In the genomic region with DNA sequence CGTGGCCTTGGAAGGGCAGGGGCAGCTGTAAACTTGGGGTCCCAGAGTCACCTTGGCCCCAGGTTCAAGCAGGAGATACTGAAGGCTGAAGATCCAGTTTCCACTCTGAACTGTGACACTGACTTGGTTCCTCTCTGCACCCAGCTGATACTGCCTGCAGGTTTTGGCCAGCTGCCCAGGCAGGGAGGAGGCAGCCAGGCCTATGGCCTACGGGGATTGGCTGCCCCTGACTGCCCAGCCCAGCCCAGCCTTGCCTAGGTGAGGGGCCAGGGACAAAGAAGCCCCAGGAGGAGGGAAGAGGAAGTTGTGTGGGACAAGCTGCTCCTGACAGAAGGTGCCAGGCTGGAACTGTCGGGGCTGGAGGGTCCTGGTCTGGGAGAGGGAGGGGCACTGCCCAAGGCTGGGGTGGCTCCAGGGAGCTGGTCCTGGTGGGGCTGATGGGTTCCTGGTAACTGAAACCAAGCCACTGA, we compare ENCODE assay signal across 11 cellular contexts. TPM values are rescaled to one million over a fixed set of nuclear protein-coding genes. Genes with fewer than 3 reads are reported as not detected.
A peak's percentile ranks its signal among the peaks of the same experiment; 100 is the strongest.
DNase-seq lines count a peak whose midpoint lies in the region; ATAC-seq, FAIRE-seq and TF ChIP-seq lines count a peak whose summit lies in the region.
"Had no signal": no experiment of that assay in that cellular context is flagged by ENCODE, and none has a peak within 500 bp of the region (broad histone marks: within the 10 kb centered on the region; RNA-seq: fewer than 3 reads in every experiment).

No MANE protein-coding gene starts in this region.

- peak overlapping the region; percentile 29 for H3K4me2 ChIP-seq in PC-9

- H3K36me3 Mint-ChIP-seq in effector memory CD8-positive, alpha-beta T cell (ENCODE audit: insufficient read depth) = peaks cover 3% of the 10 kb centered on the region
- H3K36me3 Mint-ChIP-seq: CD4-positive, CD25-positive, alpha-beta regulatory T cell had no signal

- H3K27ac Mint-ChIP-seq in effector memory CD8-positive, alpha-beta T cell = no peak overlapping the region
- H3K27ac Mint-ChIP-seq: CD4-positive, CD25-positive, alpha-beta regulatory T cell had no signal

- FAIRE-seq in H54 (lab: Jason Lieb, UNC) = no peak

- no peaks in the 10 kb centered on the region for H3K79me2 ChIP-seq in PC-9 (ENCODE audit: low read depth)

- H3K36me3 ChIP-seq in A673 (ENCODE audit: insufficient read depth, low read length, poor library complexity, severe bottlenecking) (no peaks in the 10 kb centered on the region), PC-9 (ENCODE audit: low read depth) (no peaks in the 10 kb centered on the region)

- no peak overlapping the region for H3K4me3 Mint-ChIP-seq in effector memory CD8-positive, alpha-beta T cell
- H3K4me3 Mint-ChIP-seq: CD4-positive, CD25-positive, alpha-beta regulatory T cell had no signal

- no peak overlapping the region for H2AFZ ChIP-seq in PC-9

- peaks cover 5% of the 10 kb centered on the region for H3K27me3 ChIP-seq in A673 (replicated peaks; ENCODE audit: insufficient read depth, low read depth, low read length, poor library complexity)
- H3K27me3 ChIP-seq in PC-9 (ENCODE audit: insufficient read depth, low read depth) = peaks cover 12% of the 10 kb centered on the region

- H3K9me3 ChIP-seq in A673 (ENCODE audit: low read depth, low read length, poor library complexity, severe bottlenecking) (no peaks in the 10 kb centered on the region), PC-9 (ENCODE audit: insufficient read depth, low read depth) (no peaks in the 10 kb centered on the region)

- DNase-seq in A673 (ENCODE audit: low spot score) (peak; percentile 67), HuH-7 (ENCODE audit: low spot score) (peak; percentile 34), PC-9 (peak; percentile 62 to 73), left ventricle myocardium superior (peak; percentile 65), H54 (ENCODE audit: insufficient read length, low spot score) (no peak)
- DNase-seq in effector memory CD8-positive, alpha-beta T cell = no peak
- DNase-seq: activated CD4-positive, CD25-positive, alpha-beta regulatory T cell; CD4-positive, CD25-positive, alpha-beta regulatory T cell had no signal

- H3K4me1 ChIP-seq in A673 (ENCODE audit: insufficient read depth, low read length, poor library complexity, severe bottlenecking) (peaks cover 10% of the 10 kb centered on the region), PC-9 (replicated peaks; ENCODE audit: insufficient read depth) (peaks cover 21% of the 10 kb centered on the region)

- peaks cover 55 to 67% of the 10 kb centered on the region in 2 donors for H3K27me3 Mint-ChIP-seq in effector memory CD8-positive, alpha-beta T cell

- no peaks in the 10 kb centered on the region for H3K9me2 ChIP-seq in PC-9 (ENCODE audit: insufficient read depth)

- H3K4me1 Mint-ChIP-seq in effector memory CD8-positive, alpha-beta T cell (ENCODE audit: low read depth in 2 of 2) = no peaks in the 10 kb centered on the region
- H3K4me1 Mint-ChIP-seq: CD4-positive, CD25-positive, alpha-beta regulatory T cell had no signal

- no TSS peak for BruUV-seq in A673 (replicated peaks; lab: Mats Ljungman, UMichigan)
- no TSS peak for BruUV-seq in PC-9 (replicated peaks; lab: Mats Ljungman, UMichigan)

- no peak for TF ChIP-seq CTCF in A673 (conservative IDR thresholded peaks at IDR 0.05; ENCODE audit: low read depth, low read length)
- TF ChIP-seq CTCF in PC-9 (conservative IDR thresholded peaks at IDR 0.05) = no peak

- no peaks in the 10 kb centered on the region for H4K20me1 ChIP-seq in PC-9 (ENCODE audit: insufficient read depth)

- intact Hi-C loops in A673 (cut with micrococcal nuclease; ENCODE audit: unreplicated experiment) (no loop called here), PC-9 (cut with micrococcal nuclease; ENCODE audit: unreplicated experiment) (no loop called here), left ventricle myocardium superior (cut with micrococcal nuclease) (loop anchor here (10.0 kb wide), 1 partner anchor 479 kb away; a partner anchor contains a TSS)

- no peak for TF ChIP-seq POLR2A in H54 (IDR thresholded peaks at IDR 0.05; ENCODE audit: low read depth, low read length)

- CTCF ChIA-PET in A673 (lab: Charles Lee) (no interaction called here), PC-9 (lab: Charles Lee) (interaction anchor here (1.2 kb wide), 1 partner anchor 462 kb away, joined by 3 read pairs; no protein-coding TSS in a partner anchor)

- H3F3A ChIP-seq in PC-9 (ENCODE audit: insufficient read depth, low read depth) = peaks cover 13% of the 10 kb centered on the region

- no peaks in the 10 kb centered on the region for H3K9me3 Mint-ChIP-seq in effector memory CD8-positive, alpha-beta T cell
- H3K9me3 Mint-ChIP-seq: CD4-positive, CD25-positive, alpha-beta regulatory T cell had no signal

- POLR2A ChIA-PET in A673 (lab: Charles Lee; ENCODE audit: low non-redundant PET) (interaction anchor here (0.6 kb wide), 1 partner anchor 152 kb away, joined by 4 read pairs; no protein-coding TSS in a partner anchor), PC-9 (lab: Charles Lee; ENCODE audit: unreplicated experiment) (interaction anchor here (0.5 to 0.7 kb wide), 2 partner anchors 525 to 1006 kb away, joined by 3 to 6 read pairs; no protein-coding TSS in a partner anchor)

- H3K27ac ChIP-seq in A673 (ENCODE audit: low read depth, low read length, poor library complexity, severe bottlenecking) (peak overlapping the region; percentile 42), PC-9 (no peak overlapping the region)

- peak; percentile 92 for ATAC-seq in left ventricle myocardium superior
- ATAC-seq in GM21786 (IDR thresholded peaks at IDR 0.05; ENCODE audit: unreplicated experiment) = no peak
- ATAC-seq in GM18870 (IDR thresholded peaks at IDR 0.05; ENCODE audit: unreplicated experiment) = no peak
- no peak for ATAC-seq in effector memory CD8-positive, alpha-beta T cell (replicated peaks)

- H3K4me3 ChIP-seq in A673 (ENCODE audit: low read depth, low read length, poor library complexity, severe bottlenecking) = no peak overlapping the region
- no peak overlapping the region for H3K4me3 ChIP-seq in PC-9

RNA-seq across cellular contexts. Expression of a gene that starts 51.7 kb away (rescaled TPM):
- total RNA-seq in A673 (2021) = not detected in 2 replicates
- total RNA-seq in PC-9 (2021) = not detected in 2 replicates
- not detected for total RNA-seq in left ventricle myocardium superior
- total RNA-seq: CD4-positive, CD25-positive, alpha-beta regulatory T cell; fibroblast of lung had no signal

RNA-seq across cellular contexts. Expression of a gene that starts 55.0 kb away (rescaled TPM):
- 78.3 and 79.7 TPM in 2 replicates for total RNA-seq in A673 (2021)
- not detected in 2 replicates for total RNA-seq in PC-9 (2021)
- total RNA-seq in left ventricle myocardium superior = not detected
- total RNA-seq: CD4-positive, CD25-positive, alpha-beta regulatory T cell; fibroblast of lung had no signal

Comparison
In these comparisons a context has a peak if more than half of its experiments do, and no peak if none do; other contexts are left out.
1. DNase-seq: peak in A673 (single experiment), HuH-7 (single experiment), PC-9 (2 of 2) and left ventricle myocardium superior (single experiment); none in effector memory CD8-positive, alpha-beta T cell (0 of 3) and H54 (single experiment).
2. RNA of a gene that starts 55.0 kb away (total RNA-seq): 78.3 to 79.7 TPM in A673; not detected in left ventricle myocardium superior (single experiment) and not detected in PC-9; every median in the first group is over 10 times any median in the second.